ENCODE assay signal across 2 cellular contexts in genomic region chr7:41581041-41581440, GRCh38.
TF ChIP-seq lines count a peak whose summit lies in the region.

No MANE protein-coding gene starts in this region.

TF ChIP-seq in SK-N-SH, 30 proteins besides CTCF, POLR2A, EP300 and RAD21 (continued from another document):
- no peak for TF ChIP-seq REST (IDR thresholded peaks at IDR 0.05; ENCODE audit: low read depth, low read length)
- TF ChIP-seq FOXJ3 (CRISPR knock-in tag; IDR thresholded peaks at IDR 0.05), result no peak
- TF ChIP-seq SMC3 (IDR thresholded peaks at IDR 0.05; ENCODE audit: low read depth, low read length), result no peak
- TF ChIP-seq USF2 (IDR thresholded peaks at IDR 0.05; ENCODE audit: borderline replicate concordance, low read depth, low read length), result no peak

TF ChIP-seq in SK-N-SH treated with all-trans-retinoic acid at 6 μM for 48 hours, 23 proteins besides CTCF, POLR2A, EP300 and RAD21 (continued from another document):
- TF ChIP-seq POU6F1 (CRISPR knock-in tag; IDR thresholded peaks at IDR 0.05; ENCODE audit: borderline replicate concordance, low read depth) (no peak), SNAI2 (CRISPR knock-in tag; IDR thresholded peaks at IDR 0.05) (no peak), CSDC2 (CRISPR knock-in tag; IDR thresholded peaks at IDR 0.05) (no peak), TCF4 (CRISPR knock-in tag; IDR thresholded peaks at IDR 0.05; ENCODE audit: borderline replicate concordance) (no peak), TSHZ2 (CRISPR knock-in tag; IDR thresholded peaks at IDR 0.05) (no peak), ZFP3 (CRISPR knock-in tag; IDR thresholded peaks at IDR 0.05) (no peak), CSRNP3 (CRISPR knock-in tag; IDR thresholded peaks at IDR 0.05) (no peak), CREB5 (CRISPR knock-in tag; IDR thresholded peaks at IDR 0.05; ENCODE audit: low read depth) (no peak), ZC3H10 (CRISPR knock-in tag; IDR thresholded peaks at IDR 0.05) (no peak)
TF ChIP-seq in SK-N-SH treated with all-trans-retinoic acid at 6 μM for 48 hours: peak in this region for 0.
